8 cellular contexts compared by ENCODE assay signal in the genomic region with DNA sequence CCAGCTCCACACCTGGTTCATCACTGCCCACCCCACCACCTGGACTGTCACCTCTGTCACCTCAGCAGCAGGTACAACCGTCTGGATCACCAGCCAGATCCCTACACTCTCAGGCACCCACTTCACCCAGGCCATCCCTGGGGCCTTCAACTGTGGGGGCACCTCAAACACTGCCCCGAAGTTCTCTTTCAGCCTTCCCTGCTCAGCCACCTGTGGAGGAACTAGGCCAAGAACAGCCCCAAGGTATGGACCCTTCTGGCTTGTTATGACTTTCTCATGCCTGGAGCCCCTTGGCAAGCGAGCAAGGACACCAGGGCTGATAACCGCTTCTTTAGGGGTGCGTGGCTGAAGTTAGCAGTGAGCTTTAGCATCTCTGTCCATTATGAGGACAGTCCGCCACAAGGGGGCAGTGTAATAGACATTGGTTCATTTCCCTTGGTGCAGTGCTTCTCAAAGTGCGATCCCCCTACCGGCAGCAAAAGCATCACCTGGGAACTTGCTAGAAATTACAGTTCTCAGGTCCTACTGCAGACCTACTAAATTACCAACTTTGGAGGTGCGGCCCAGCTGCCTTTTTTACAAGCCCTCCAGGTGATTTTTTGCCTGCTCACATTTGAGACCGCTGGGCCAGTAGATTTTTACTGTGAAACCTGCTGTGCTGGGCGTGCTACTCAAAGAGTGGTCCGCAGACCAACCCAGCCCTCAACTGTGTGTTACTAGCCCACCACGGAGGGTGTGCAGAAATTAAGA. TPM values are rescaled to one million over a fixed set of nuclear protein-coding genes. Genes with fewer than 3 reads are reported as not detected.
DNase-seq lines count a peak whose midpoint lies in the region; ATAC-seq and TF ChIP-seq lines count a peak whose summit lies in the region.

No MANE protein-coding gene starts in this region.

- no peaks in the 10 kb centered on the region for H4K20me1 ChIP-seq in Karpas-422 (ENCODE audit: insufficient read depth, low read depth, low read length)

- H3K36me3 ChIP-seq in Karpas-422 (ENCODE audit: insufficient read depth, low read length) (no peaks in the 10 kb centered on the region), esophagus muscularis mucosa (no peaks in the 10 kb centered on the region)

- H3K4me2 ChIP-seq in Karpas-422 (ENCODE audit: low read depth, low read length, poor library complexity, severe bottlenecking) = no peak overlapping the region

- TF ChIP-seq EP300 in esophagus muscularis mucosa (IDR thresholded peaks at IDR 0.05) = no peak

- H3K27ac Mint-ChIP-seq in natural killer cell = no peak overlapping the region
- peak overlapping the region; percentile 42 for H3K27ac Mint-ChIP-seq in stimulated activated memory B cell treated with anti-CD40 and anti-IgM and Interleukin-4, amounts not matched to agents 10 μg/mL and 1 μg/mL and 100 μg/mL, for 72 hours

- DNase-seq in AML-193 (lab: John Stamatoyannopoulos, UW) = peak; percentile 93 to 96
- DNase-seq in Karpas-422 = peak; percentile 97
- DNase-seq in OCI-M2 (lab: John Stamatoyannopoulos, UW; ENCODE audit: unreplicated experiment) = peak; percentile 90
- DNase-seq in activated T-cell treated with anti-CD3 and anti-CD28 coated beads for 1 hour (ENCODE audit: low read depth) = peak; percentile 96
- DNase-seq in esophagus muscularis mucosa (ENCODE audit: extremely low spot score) = peak; percentile 97
- DNase-seq in natural killer cell = peak; percentile 82

- H3K27me3 ChIP-seq in Karpas-422 (ENCODE audit: low read length) = no peaks in the 10 kb centered on the region
- peaks cover 0 to 13% (median 0%) of the 10 kb centered on the region in 4 donors for H3K27me3 ChIP-seq in esophagus muscularis mucosa

- H3K9me2 ChIP-seq in Karpas-422 (replicated peaks; ENCODE audit: insufficient read depth, low read length) = no peaks in the 10 kb centered on the region

- peak; percentile 88 for ATAC-seq in GM19324 (IDR thresholded peaks at IDR 0.05; ENCODE audit: low FRiP score, unreplicated experiment)
- peak; percentile 97 to 100 (median 100) for ATAC-seq in natural killer cell
- peak; percentile 92 for ATAC-seq in stimulated activated memory B cell treated with anti-CD40 and anti-IgM and Interleukin-4, amounts not matched to agents 10 μg/mL and 1 μg/mL and 100 μg/mL, for 72 hours

- H3K4me1 ChIP-seq in Karpas-422 (ENCODE audit: low read length) (peaks cover 5% of the 10 kb centered on the region), esophagus muscularis mucosa (peaks cover 0 to 14% (median 6%) of the 10 kb centered on the region in 4 donors)

- no peak overlapping the region for H3K9ac ChIP-seq in Karpas-422 (ENCODE audit: low read length)

- no peaks in the 10 kb centered on the region for H3K79me2 ChIP-seq in Karpas-422 (ENCODE audit: low read length)

- no peak for TF ChIP-seq POLR2A in esophagus muscularis mucosa (IDR thresholded peaks at IDR 0.05; ENCODE audit: low read depth)

- no peak overlapping the region for H3K4me3 Mint-ChIP-seq in natural killer cell
- H3K4me3 Mint-ChIP-seq in stimulated activated memory B cell treated with anti-CD40 and anti-IgM and Interleukin-4, amounts not matched to agents 10 μg/mL and 1 μg/mL and 100 μg/mL, for 72 hours = no peak overlapping the region

- TF ChIP-seq CTCF in esophagus muscularis mucosa (IDR thresholded peaks at IDR 0.05) (peak; percentile 75 to 86 (median 85)), natural killer cell (IDR thresholded peaks at IDR 0.05) (peak; percentile 99)

- H3K4me3 ChIP-seq in Karpas-422 (ENCODE audit: low read length) (no peak overlapping the region), esophagus muscularis mucosa (no peak overlapping the region)

- H2AFZ ChIP-seq in Karpas-422 (ENCODE audit: low read length) = no peak overlapping the region

- H3K27ac ChIP-seq in Karpas-422 (ENCODE audit: low read length) (no peak overlapping the region), esophagus muscularis mucosa (replicated peaks in 1 of 4) (no peak overlapping the region)

- H3K36me3 Mint-ChIP-seq in natural killer cell = no peaks in the 10 kb centered on the region
- no peaks in the 10 kb centered on the region for H3K36me3 Mint-ChIP-seq in stimulated activated memory B cell treated with anti-CD40 and anti-IgM and Interleukin-4, amounts not matched to agents 10 μg/mL and 1 μg/mL and 100 μg/mL, for 72 hours

- H3K9me3 Mint-ChIP-seq in natural killer cell = no peaks in the 10 kb centered on the region
- H3K9me3 Mint-ChIP-seq in stimulated activated memory B cell treated with anti-CD40 and anti-IgM and Interleukin-4, amounts not matched to agents 10 μg/mL and 1 μg/mL and 100 μg/mL, for 72 hours = no peaks in the 10 kb centered on the region

- WGBS in esophagus muscularis mucosa = 44% methylated on average over 10 of the region's 13 CpGs

- intact Hi-C loops in esophagus muscularis mucosa (cut with DNase I) = no loop called here
- intact Hi-C loops in natural killer cell (cut with micrococcal nuclease) = loop anchor here (1.0 kb wide), 1 partner anchor 58 kb away; no protein-coding TSS in a partner anchor

- H3K9me3 ChIP-seq in Karpas-422 (ENCODE audit: low read length) (no peaks in the 10 kb centered on the region), esophagus muscularis mucosa (no peaks in the 10 kb centered on the region)

- peaks cover 7 to 9% of the 10 kb centered on the region in 2 donors for H3K4me1 Mint-ChIP-seq in natural killer cell
- peaks cover 9% of the 10 kb centered on the region for H3K4me1 Mint-ChIP-seq in stimulated activated memory B cell treated with anti-CD40 and anti-IgM and Interleukin-4, amounts not matched to agents 10 μg/mL and 1 μg/mL and 100 μg/mL, for 72 hours

- peaks cover 13 to 15% of the 10 kb centered on the region in 2 donors for H3K27me3 Mint-ChIP-seq in natural killer cell (ENCODE audit: low read depth in 2 of 2)
- H3K27me3 Mint-ChIP-seq in stimulated activated memory B cell treated with anti-CD40 and anti-IgM and Interleukin-4, amounts not matched to agents 10 μg/mL and 1 μg/mL and 100 μg/mL, for 72 hours = peaks cover 51% of the 10 kb centered on the region

RNA-seq across cellular contexts. Expression of gene PNPLA1, which starts 32.5 kb away (rescaled TPM):
- not detected in 2 replicates for total RNA-seq in Karpas-422 (2014; rRNA removed; shearing (Covaris generic); ENCODE audit: low replicate concordance)
- total RNA-seq in esophagus muscularis mucosa (under 1 TPM in 1 of 4 donors, not detected in 3; 0.33 TPM), natural killer cell (1 to 10 TPM in 1 of 3 donors, under 1 TPM in 2; 0.14 to 3.5 (median 0.61) TPM)

RNA-seq across cellular contexts. Expression of gene BNIP5, which starts 34.3 kb away (rescaled TPM):
- total RNA-seq in Karpas-422 (2014; rRNA removed; shearing (Covaris generic); ENCODE audit: low replicate concordance) = not detected in 2 replicates
- total RNA-seq in esophagus muscularis mucosa = not detected
- not detected for total RNA-seq in natural killer cell
